Comparison of ENCODE assay signal across 9 cellular contexts in the genomic region with DNA sequence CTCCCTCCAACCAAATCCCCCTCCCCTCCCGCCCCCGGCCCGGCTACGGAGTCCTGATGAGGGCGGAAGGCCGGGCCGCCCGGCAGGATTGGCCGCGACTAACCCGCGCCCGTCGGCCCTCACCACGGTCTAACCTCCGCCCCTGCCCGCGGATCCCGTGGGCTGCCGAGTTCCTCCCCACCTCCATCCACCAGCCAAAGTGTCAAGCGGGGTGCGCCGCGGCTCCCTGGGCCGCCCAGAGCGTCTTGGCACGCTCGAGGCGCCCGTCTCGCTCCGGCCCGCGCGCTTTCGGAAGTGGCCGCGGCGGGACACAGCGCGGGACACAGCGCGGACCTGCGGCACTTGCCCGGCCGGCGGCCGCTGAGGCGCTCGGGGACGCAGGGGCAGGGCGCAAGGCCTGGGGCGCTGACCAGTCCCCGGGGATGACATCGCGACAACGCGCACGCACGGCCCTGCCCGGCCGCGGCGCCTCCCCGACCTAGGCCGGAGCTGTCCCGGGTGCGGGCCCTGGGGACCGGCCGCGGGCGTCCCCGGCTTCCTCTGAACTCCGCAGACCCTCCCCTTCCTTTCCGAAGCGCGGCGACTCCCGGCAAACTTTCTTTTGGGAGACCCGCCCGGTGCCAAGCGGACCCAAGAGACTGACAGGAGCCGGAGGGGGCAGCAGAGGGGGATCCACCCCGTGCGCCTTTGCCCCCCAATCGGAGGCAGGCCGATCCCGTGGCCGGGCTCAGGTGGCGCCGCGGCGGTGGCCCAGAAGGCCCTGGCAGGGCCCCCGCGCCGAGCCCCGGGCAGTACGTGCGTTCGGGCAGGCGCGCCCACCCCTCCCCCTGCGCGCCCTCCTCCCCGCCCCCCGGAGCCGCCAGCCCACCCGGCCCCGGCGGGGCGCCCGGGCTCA.
DNase-seq lines count a peak whose midpoint lies in the region; ATAC-seq and TF ChIP-seq lines count a peak whose summit lies in the region.
"Had no signal": no experiment of that assay in that cellular context is flagged by ENCODE, and none has a peak within 500 bp of the region (broad histone marks: within the 10 kb centered on the region; RNA-seq: fewer than 3 reads in every experiment).

No MANE protein-coding gene starts in this region.

- H3K4me3 ChIP-seq in AG04449 (ENCODE audit: low read depth, low read length) (peak overlapping the region; percentile 64), SK-N-SH (ENCODE audit: low read depth in 2 of 2, low read length in 1 of 2) (peak overlapping the region; percentile 61 to 68), skeletal muscle tissue (ENCODE audit: low read length in 3 of 3) (peak overlapping the region; percentile 67 to 84 (median 78))

- peak overlapping the region; percentile 67 for H3K4me3 Mint-ChIP-seq in MCF 10A (ENCODE audit: unreplicated experiment)

- no peaks in the 10 kb centered on the region for H3K27me3 Mint-ChIP-seq in MCF 10A (ENCODE audit: insufficient read depth, unreplicated experiment)

- no peaks in the 10 kb centered on the region for H3K9me3 Mint-ChIP-seq in MCF 10A (ENCODE audit: unreplicated experiment)

- ATAC-seq in GM18520 (IDR thresholded peaks at IDR 0.05; ENCODE audit: unreplicated experiment) (peak; percentile 11), HG03039 (IDR thresholded peaks at IDR 0.05; ENCODE audit: unreplicated experiment) (peak; percentile 19)
- ATAC-seq: HCT116 had no signal

- H3K9ac ChIP-seq in SK-N-SH (peak overlapping the region; percentile 59), skeletal muscle tissue (ENCODE audit: low read depth in 1 of 3, low read length in 3 of 3) (peak overlapping the region; percentile 80 to 93 (median 91))

- peaks cover 11% of the 10 kb centered on the region for H3K4me1 Mint-ChIP-seq in MCF 10A (ENCODE audit: insufficient read depth, unreplicated experiment)

- H3K79me2 ChIP-seq in SK-N-SH (ENCODE audit: insufficient read depth), result no peaks in the 10 kb centered on the region

- no peaks in the 10 kb centered on the region for H3K9me2 ChIP-seq in SK-N-SH

- H3K27ac Mint-ChIP-seq in MCF 10A (ENCODE audit: low read depth, unreplicated experiment), result no peak overlapping the region

- no peak for TF ChIP-seq EP300 in SK-N-SH (IDR thresholded peaks at IDR 0.05; ENCODE audit: borderline replicate concordance in 1 of 2, low read depth in 1 of 2, low read length in 1 of 2)

- intact Hi-C loops in MCF 10A (cut with micrococcal nuclease), result loop anchor here (10.0 kb wide), 1 partner anchor 213 kb away; no protein-coding TSS in a partner anchor

- H3K4me1 ChIP-seq in SK-N-SH (ENCODE audit: control insufficient read depth in 1 of 2, insufficient read depth in 2 of 2, low read depth in 1 of 2, low read length in 1 of 2) (peaks cover 0 to 7% of the 10 kb centered on the region in 2 experiments; a peak in 3 of 4 replicates), skeletal muscle tissue (ENCODE audit: control insufficient read depth in 3 of 3, insufficient read depth in 3 of 3, low read length in 3 of 3) (peaks cover 7 to 35% (median 12%) of the 10 kb centered on the region in 3 donors)

- CTCF ChIA-PET in AG04449 (lab: Yijun Ruan, JAX), result interaction anchor here (1.0 to 18.6 kb wide), 4 partner anchors 15 to 1243 kb away, joined by 3 to 314 read pairs (median 18); no protein-coding TSS in a partner anchor
- CTCF ChIA-PET in SK-N-SH (lab: Yijun Ruan, JAX), result interaction anchor here (0.9 to 8.0 kb wide), 12 partner anchors 10 to 460 kb away, joined by 3 to 95 read pairs (median 4); no protein-coding TSS in a partner anchor
- CTCF ChIA-PET in MCF 10A (lab: Yijun Ruan, JAX), result interaction anchor here (0.6 to 10.9 kb wide), 8 partner anchors 10 to 459 kb away, joined by 3 to 163 read pairs (median 4); no protein-coding TSS in a partner anchor

- H3F3A ChIP-seq in SK-N-SH (replicated peaks; ENCODE audit: insufficient read depth), result no peaks in the 10 kb centered on the region

- no peak for TF ChIP-seq CTCF in AG04449 (IDR thresholded peaks at IDR 0.05; ENCODE audit: insufficient read depth, low read length, missing control alignments)
- TF ChIP-seq CTCF in SK-N-SH (IDR thresholded peaks at IDR 0.05), result no peak
- peak; percentile 7 for TF ChIP-seq CTCF in MCF 10A (IDR thresholded peaks at IDR 0.05; ENCODE audit: unreplicated experiment)

- peaks cover 10% of the 10 kb centered on the region; the same call in 1 of the 2 replicates for H3K27me3 ChIP-seq in SK-N-SH (ENCODE audit: insufficient read depth)
- no peaks in the 10 kb centered on the region for H3K27me3 ChIP-seq in skeletal muscle tissue (ENCODE audit: control insufficient read depth in 3 of 3, insufficient read depth in 3 of 3, low read length in 3 of 3)

- H2AFZ ChIP-seq in SK-N-SH (ENCODE audit: low read depth), result peak overlapping the region; percentile 43; the same call in 1 of the 2 replicates

- DNase-seq in AG04449 (ENCODE audit: low read depth, low spot score) (no peak), SK-N-SH (peak; percentile 83), MCF 10A (ENCODE audit: unreplicated experiment) (no peak), iris pigment epithelial cell (ENCODE audit: low read depth) (peak; percentile 35), A172 (ENCODE audit: low spot score) (no peak)

- no peak for TF ChIP-seq RAD21 in SK-N-SH (IDR thresholded peaks at IDR 0.05; ENCODE audit: low read length)

- POLR2A ChIA-PET in AG04449 (lab: Yijun Ruan, JAX), result interaction anchor here (0.6 kb wide), 1 partner anchor 82 kb away, joined by 3 read pairs; no protein-coding TSS in a partner anchor
- POLR2A ChIA-PET in SK-N-SH (lab: Yijun Ruan, JAX), result interaction anchor here (0.6 kb wide), 1 partner anchor 182 kb away, joined by 3 read pairs; no protein-coding TSS in a partner anchor
- POLR2A ChIA-PET in MCF 10A (lab: Yijun Ruan, JAX), result interaction anchor here (0.6 to 2.2 kb wide), 11 partner anchors 70 to 692 kb away, joined by 3 to 11 read pairs (median 3); no protein-coding TSS in a partner anchor

- BruUV-seq in MCF 10A (replicated peaks; lab: Mats Ljungman, UMichigan), result no TSS peak

- no peaks in the 10 kb centered on the region for H3K36me3 Mint-ChIP-seq in MCF 10A (ENCODE audit: insufficient read depth, unreplicated experiment)

- H3K4me2 ChIP-seq in SK-N-SH, result peak overlapping the region; percentile 79

- no peaks in the 10 kb centered on the region for H4K20me1 ChIP-seq in SK-N-SH (ENCODE audit: insufficient read depth)

- WGBS in SK-N-SH (ENCODE audit: low lambda C conversion rate), result under 1% methylated on average over 23 of the region's 112 CpGs

- H3K9me3 ChIP-seq in SK-N-SH (no peaks in the 10 kb centered on the region), skeletal muscle tissue (ENCODE audit: control insufficient read depth in 3 of 3, low read length in 3 of 3) (no peaks in the 10 kb centered on the region)

- H3K27ac ChIP-seq in SK-N-SH (ENCODE audit: low read depth in 2 of 2, low read length in 1 of 2) (no peak overlapping the region), skeletal muscle tissue (ENCODE audit: low read depth, low read length) (peak overlapping the region; percentile 97)

- H3K36me3 ChIP-seq in SK-N-SH (replicated peaks in 1 of 2; ENCODE audit: control insufficient read depth in 1 of 2, insufficient read depth in 2 of 2, low read length in 1 of 2) (no peaks in the 10 kb centered on the region), skeletal muscle tissue (ENCODE audit: control insufficient read depth in 3 of 3, insufficient read depth in 3 of 3, low read length in 3 of 3) (no peaks in the 10 kb centered on the region)

TF ChIP-seq in SK-N-SH, 30 proteins besides CTCF, POLR2A, EP300 and RAD21:
- no peak for TF ChIP-seq TAF1 (IDR thresholded peaks at IDR 0.05; ENCODE audit: borderline replicate concordance, low read depth, low read length)
- TF ChIP-seq, protein P1, sequence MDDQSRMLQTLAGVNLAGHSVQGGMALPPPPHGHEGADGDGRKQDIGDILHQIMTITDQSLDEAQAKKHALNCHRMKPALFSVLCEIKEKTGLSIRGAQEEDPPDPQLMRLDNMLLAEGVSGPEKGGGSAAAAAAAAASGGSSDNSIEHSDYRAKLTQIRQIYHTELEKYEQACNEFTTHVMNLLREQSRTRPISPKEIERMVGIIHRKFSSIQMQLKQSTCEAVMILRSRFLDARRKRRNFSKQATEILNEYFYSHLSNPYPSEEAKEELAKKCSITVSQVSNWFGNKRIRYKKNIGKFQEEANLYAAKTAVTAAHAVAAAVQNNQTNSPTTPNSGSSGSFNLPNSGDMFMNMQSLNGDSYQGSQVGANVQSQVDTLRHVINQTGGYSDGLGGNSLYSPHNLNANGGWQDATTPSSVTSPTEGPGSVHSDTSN (IDR thresholded peaks at IDR 0.05), result no peak

Comparison
In these comparisons a context has a peak if more than half of its experiments do, and no peak if none do; other contexts are left out.
1. DNase-seq: peak in SK-N-SH (single experiment) and iris pigment epithelial cell (single experiment); none in AG04449 (single experiment), MCF 10A (single experiment) and A172 (single experiment).
2. Peak in every context shown above with its lines, with median percentiles within 50 percentile points of each other: H3K4me3 ChIP-seq.